In the genomic region with DNA sequence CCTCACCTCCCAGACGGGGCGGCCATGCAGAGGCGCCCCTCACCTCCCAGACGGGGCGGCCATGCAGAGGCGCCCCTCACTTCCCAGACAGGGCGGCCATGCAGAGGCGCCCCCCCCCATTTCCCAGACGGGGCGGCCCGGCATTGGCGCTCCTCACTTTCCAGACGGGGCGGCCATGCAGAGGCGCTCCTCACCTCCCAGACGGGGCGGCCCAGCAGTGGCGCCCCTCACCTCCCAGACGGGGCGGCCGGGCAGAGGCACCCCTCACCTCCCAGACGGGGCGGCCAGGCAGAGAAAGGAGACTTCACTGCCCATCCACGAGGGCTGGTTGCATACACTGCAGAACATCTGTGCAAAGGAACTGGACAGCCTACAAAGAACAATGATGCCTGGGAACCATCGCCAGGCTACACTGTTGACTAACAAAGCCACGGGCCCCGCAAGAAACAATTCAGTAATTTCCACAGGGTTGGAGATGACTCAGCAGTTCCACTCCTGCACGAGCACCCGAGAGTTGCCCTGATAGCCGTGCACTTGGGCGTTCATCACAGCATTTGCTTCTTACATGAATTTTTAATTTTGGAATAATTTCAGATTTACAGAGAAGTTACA, we compare ENCODE assay signal across 14 cellular contexts. TPM values are rescaled to one million over a fixed set of nuclear protein-coding genes. Genes with fewer than 3 reads are reported as not detected.
DNase-seq lines count a peak whose midpoint lies in the region; ATAC-seq, FAIRE-seq and TF ChIP-seq lines count a peak whose summit lies in the region.
"Had no signal": no experiment of that assay in that cellular context is flagged by ENCODE, and none has a peak within 500 bp of the region (broad histone marks: within the 10 kb centered on the region; RNA-seq: fewer than 3 reads in every experiment).

No MANE protein-coding gene starts in this region.

- no peak for TF ChIP-seq EP300 in GM12878 (IDR thresholded peaks at IDR 0.05; ENCODE audit: borderline replicate concordance in 1 of 2, control insufficient read depth in 1 of 2, low read depth in 2 of 2, low read length in 2 of 2)

- POLR2A ChIA-PET in GM12878 (lab: Charles Lee): no interaction called here

- peak in 1 of 3 experiments; percentile 12; a peak in 1 of 6 replicates for TF ChIP-seq CTCF in GM12878 (IDR thresholded peaks at IDR 0.05 in 2 of 3, conservative IDR thresholded peaks at IDR 0.05 in 1 of 3; ENCODE audit: control insufficient read depth in 2 of 3, extremely low read depth in 1 of 3, insufficient read depth in 1 of 3, low read depth in 3 of 3, low read length in 3 of 3)
- no peak for TF ChIP-seq CTCF in kidney epithelial cell (IDR thresholded peaks at IDR 0.05; ENCODE audit: insufficient read depth, low read length, poor library complexity, severe bottlenecking)

- BruUV-seq in GM12878 (replicated peaks; lab: Mats Ljungman, UMichigan): no TSS peak

- peaks cover 3% of the 10 kb centered on the region; the same call in 2 of the 3 replicates for H3K9me3 ChIP-seq in GM12878 (replicated peaks; ENCODE audit: control insufficient read depth, insufficient read depth, low read length)
- H3K9me3 ChIP-seq: tibial nerve had no signal

- no peak overlapping the region for H3K27ac ChIP-seq in GM12878 (ENCODE audit: control insufficient read depth, insufficient read depth)
- H3K27ac ChIP-seq: tibial nerve had no signal

- no peak for TF ChIP-seq POLR2A in GM12878 (IDR thresholded peaks at IDR 0.05; ENCODE audit: low read depth, low read length)

- peaks cover 18% of the 10 kb centered on the region for H3K4me1 ChIP-seq in GM12878 (ENCODE audit: control insufficient read depth, insufficient read depth, low read length)

- in situ Hi-C loops in ACHN (cut with HindIII; ENCODE audit: low pct_ligation_motif_present, low pct_unique_long_range_greater_than_20kb, low sequenced_read_pairs) (no loop called here), GM12878 (cut with MboI) (no loop called here)

- no peaks in the 10 kb centered on the region for H4K20me1 ChIP-seq in GM12878 (ENCODE audit: control insufficient read depth, insufficient read depth)

- WGBS in GM12878 (ENCODE audit: insufficient coverage, insufficient replicate concordance, low lambda C conversion rate, missing lambda C conversion rate): 67% methylated on average over 30 of the region's 31 CpGs

- H3K36me3 ChIP-seq in GM12878 (ENCODE audit: control insufficient read depth in 2 of 2, insufficient read depth in 2 of 2, low read length in 1 of 2) (no peaks in the 10 kb centered on the region), kidney epithelial cell (ENCODE audit: control insufficient read depth, insufficient read depth, low read length) (no peaks in the 10 kb centered on the region)
- H3K36me3 ChIP-seq: tibial nerve, WERI-Rb-1 had no signal

- ATAC-seq in GM18868 (IDR thresholded peaks at IDR 0.05; ENCODE audit: unreplicated experiment) (peak; percentile 55), GM12878 (peak; percentile 66), GM19455 (IDR thresholded peaks at IDR 0.05; ENCODE audit: unreplicated experiment) (no peak), HG03378 (IDR thresholded peaks at IDR 0.05; ENCODE audit: unreplicated experiment) (no peak), HG02763 (IDR thresholded peaks at IDR 0.05; ENCODE audit: unreplicated experiment) (no peak)

- no peak overlapping the region for H2AFZ ChIP-seq in GM12878 (ENCODE audit: control insufficient read depth, low read depth, low read length)

- no peaks in the 10 kb centered on the region for H3K27me3 ChIP-seq in GM12878 (replicated peaks in 1 of 2; ENCODE audit: control insufficient read depth in 2 of 2, insufficient read depth in 2 of 2, low read length in 1 of 2)
- H3K27me3 ChIP-seq in kidney epithelial cell (ENCODE audit: control insufficient read depth, insufficient read depth, low read length): peaks cover 14% of the 10 kb centered on the region
- H3K27me3 ChIP-seq: tibial nerve had no signal

- FAIRE-seq in GM12878 (lab: Jason Lieb, UNC): no peak
- FAIRE-seq: H1 had no signal

- H3K4me3 ChIP-seq in GM12878: no peak overlapping the region
- no peak overlapping the region for H3K4me3 ChIP-seq in kidney epithelial cell (ENCODE audit: low read depth, low read length)
- H3K4me3 ChIP-seq: tibial nerve had no signal

- TF ChIP-seq RAD21 in GM12878 (IDR thresholded peaks at IDR 0.05; ENCODE audit: insufficient read depth, low read depth, low read length): peak; percentile 21; the same call in 1 of the 2 replicates

- no peaks in the 10 kb centered on the region for H3K79me2 ChIP-seq in GM12878 (ENCODE audit: control insufficient read depth, insufficient read depth, low read length)

- RAD21 ChIA-PET in GM12878 (lab: Charles Lee; ENCODE audit: unreplicated experiment): no interaction called here

- no peak overlapping the region for H3K9ac ChIP-seq in GM12878 (ENCODE audit: control insufficient read depth, insufficient read depth, low read length)

- intact Hi-C loops in GM12878 (cut with micrococcal nuclease; ENCODE audit: unreplicated experiment): no loop called here

- H3K4me2 ChIP-seq in GM12878 (ENCODE audit: control insufficient read depth, insufficient read depth): no peak overlapping the region

- SMC1A ChIA-PET in GM12878 (lab: Charles Lee; ENCODE audit: uncharacterized antibody, unreplicated experiment): no interaction called here

- CTCF ChIA-PET in GM12878 (lab: Yijun Ruan, JAX): no interaction called here

- DNase-seq in ACHN (peak; percentile 34), GM12878 (ENCODE audit: low read depth, low spot score) (no peak), kidney epithelial cell (ENCODE audit: low read depth) (peak; percentile 25)
- no peak for DNase-seq in central memory CD4-positive, alpha-beta T cell
- DNase-seq: cortex of kidney, immature natural killer cell, NCI-H1048, WERI-Rb-1 had no signal

TF ChIP-seq in GM12878, 131 proteins besides CTCF, POLR2A, EP300 and RAD21 (continues in another document):
- TF ChIP-seq ZNF384 (IDR thresholded peaks at IDR 0.05; ENCODE audit: borderline replicate concordance, low read depth, low read length) (no peak), CBFB (IDR thresholded peaks at IDR 0.05; ENCODE audit: low read depth) (no peak), SIN3A (IDR thresholded peaks at IDR 0.05; ENCODE audit: low read depth, low read length) (no peak)
- TF ChIP-seq, protein P1, sequence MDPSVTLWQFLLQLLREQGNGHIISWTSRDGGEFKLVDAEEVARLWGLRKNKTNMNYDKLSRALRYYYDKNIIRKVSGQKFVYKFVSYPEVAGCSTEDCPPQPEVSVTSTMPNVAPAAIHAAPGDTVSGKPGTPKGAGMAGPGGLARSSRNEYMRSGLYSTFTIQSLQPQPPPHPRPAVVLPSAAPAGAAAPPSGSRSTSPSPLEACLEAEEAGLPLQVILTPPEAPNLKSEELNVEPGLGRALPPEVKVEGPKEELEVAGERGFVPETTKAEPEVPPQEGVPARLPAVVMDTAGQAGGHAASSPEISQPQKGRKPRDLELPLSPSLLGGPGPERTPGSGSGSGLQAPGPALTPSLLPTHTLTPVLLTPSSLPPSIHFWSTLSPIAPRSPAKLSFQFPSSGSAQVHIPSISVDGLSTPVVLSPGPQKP (IDR thresholded peaks at IDR 0.05; ENCODE audit: low read depth, low read length): no peak
- TF ChIP-seq, protein P2, sequence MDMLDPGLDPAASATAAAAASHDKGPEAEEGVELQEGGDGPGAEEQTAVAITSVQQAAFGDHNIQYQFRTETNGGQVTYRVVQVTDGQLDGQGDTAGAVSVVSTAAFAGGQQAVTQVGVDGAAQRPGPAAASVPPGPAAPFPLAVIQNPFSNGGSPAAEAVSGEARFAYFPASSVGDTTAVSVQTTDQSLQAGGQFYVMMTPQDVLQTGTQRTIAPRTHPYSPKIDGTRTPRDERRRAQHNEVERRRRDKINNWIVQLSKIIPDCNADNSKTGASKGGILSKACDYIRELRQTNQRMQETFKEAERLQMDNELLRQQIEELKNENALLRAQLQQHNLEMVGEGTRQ (IDR thresholded peaks at IDR 0.05; ENCODE audit: borderline replicate concordance, low read depth, low read length): no peak

RNA-seq across cellular contexts. Expression of a gene that starts 58.7 kb away (rescaled TPM):
- 360 and 399 TPM in 2 replicates for total RNA-seq in GM12878 (2013; cell fraction: nucleolus; rRNA removed)
- total RNA-seq in GM12878 (2014; rRNA removed) (10.8 and 11.0 TPM in 2 replicates), GM12878 (2014; rRNA removed; fragmentation: Illumina TruSeq; extraction: Trizol) (9.3 and 10.0 TPM in 2 replicates), GM12878 (2021) (12.5 and 14.3 TPM in 2 replicates), kidney epithelial cell (296 and 324 TPM in 2 replicates)
- polyA plus RNA-seq in GM12878 (2011; ENCODE audit: low read depth): 11.8 TPM
- polyA plus RNA-seq in GM12878 (2011; rRNA removed) (37.8 and 37.9 TPM in 2 replicates), GM12878 (2014; fragmentation: Illumina TruSeq; extraction: Trizol) (8.7 and 12.5 TPM in 2 replicates), GM12878 (2014; fragmentation: Nextera tagmentation; extraction: Ambion mirVana) (1 to 10 TPM; 1.1 to 1.4 TPM), GM12878 (2014; rRNA removed) (11.8 and 12.6 TPM in 2 replicates), GM12878 (2016; fragmentation: Nextera tagmentation; extraction: Ambion mirVana) (10 to 100 TPM; 16.8 to 18.1 TPM)
- 28.5 and 29.7 TPM in 2 replicates for polyA plus RNA-seq in GM12878 (2011; cell fraction: cytosol; rRNA removed)
- polyA plus RNA-seq in GM12878 (2011; cell fraction: nucleus; rRNA removed): 203 and 245 TPM in 2 replicates
- polyA plus RNA-seq in GM12878 (2012): 20.7 and 24.8 TPM in 2 replicates
- 49.3 and 55.4 TPM in 2 replicates for polyA minus RNA-seq in GM12878 (2011; rRNA and poly(A)+ RNA removed)
- polyA minus RNA-seq in GM12878 (2011; cell fraction: cytosol; rRNA and poly(A)+ RNA removed): 17.2 and 19.4 TPM in 2 replicates
- 57.9 and 82.0 TPM in 2 replicates for polyA minus RNA-seq in GM12878 (2011; cell fraction: nucleus; rRNA and poly(A)+ RNA removed)

Comparison
In these comparisons a context has a peak if more than half of its experiments do, and no peak if none do; other contexts are left out.
1. DNase-seq: peak in ACHN (single experiment) and kidney epithelial cell (single experiment); none in GM12878 (single experiment) and central memory CD4-positive, alpha-beta T cell (single experiment).
2. ATAC-seq: peak in GM18868 (single experiment) and GM12878 (single experiment); none in GM19455 (single experiment), HG03378 (single experiment) and HG02763 (single experiment).